Comparison of ENCODE assay signal across 20 cellular contexts in genomic region chr7:54166419-54166818, GRCh38.
"Had no signal": no experiment of that assay in that cellular context is flagged by ENCODE, and none has a peak within 500 bp of the region (broad histone marks: within the 10 kb centered on the region; RNA-seq: fewer than 3 reads in every experiment).

No MANE protein-coding gene starts in this region.

- H3K36me3 ChIP-seq: esophagus squamous epithelium, gastroesophageal sphincter, left ventricle myocardium inferior, lower lobe of right lung, right atrium auricular region, sigmoid colon, tibial nerve had no signal

- ATAC-seq: gastroesophageal sphincter; left cardiac atrium; lower lobe of right lung; natural killer cell; stimulated activated naive B cell treated with anti-CD40 and anti-IgM and Interleukin-4, amounts not matched to agents 10 μg/mL and 1 μg/mL and 100 μg/mL, for 72 hours; stimulated activated naive CD8-positive, alpha-beta T cell treated with anti-CD3 and anti-CD28 coated beads, Interleukin-15, amount 100 ng/mL, for 72 hours had no signal

- H3K9me3 ChIP-seq: esophagus squamous epithelium, gastroesophageal sphincter, left ventricle myocardium inferior, lower lobe of right lung, right atrium auricular region, testis, tibial nerve had no signal

- H3K4me3 ChIP-seq: esophagus squamous epithelium, gastroesophageal sphincter, left ventricle myocardium inferior, lower lobe of right lung, right atrium auricular region, sigmoid colon, skin epidermis, testis, tibial nerve had no signal

- H3K4me1 ChIP-seq: esophagus squamous epithelium, gastroesophageal sphincter, left ventricle myocardium inferior, lower lobe of right lung, right atrium auricular region, sigmoid colon, testis, tibial nerve had no signal

- H3K27ac ChIP-seq: esophagus squamous epithelium, gastroesophageal sphincter, left ventricle myocardium inferior, lower lobe of right lung, right atrium auricular region, sigmoid colon, skin epidermis, testis, tibial nerve had no signal

- H3K27me3 ChIP-seq: esophagus squamous epithelium, gastroesophageal sphincter, right atrium auricular region, sigmoid colon, testis, tibial nerve had no signal

- DNase-seq: dermis blood vessel endothelial cell; esophagus squamous epithelium; foreskin fibroblast; glutamatergic neuron; islet precursor cell; left cardiac atrium; left ventricle myocardium inferior; lower lobe of right lung; natural killer cell; posterior cingulate gyrus; sigmoid colon; stimulated activated CD4-positive, alpha-beta T cell treated with anti-CD3 and anti-CD28 coated beads, Interleukin-2, amount 100 ng/mL, for 24 hours; stimulated activated CD4-positive, alpha-beta T cell treated with anti-CD3 and anti-CD28 coated beads, Interleukin-4, amount 100 ng/mL, for 4 hours; stimulated activated naive B cell treated with anti-CD40 and anti-IgM and Interleukin-4, amounts not matched to agents 10 μg/mL and 1 μg/mL and 100 μg/mL, for 72 hours; stimulated activated naive CD8-positive, alpha-beta T cell treated with anti-CD3 and anti-CD28 coated beads, Interleukin-15, amount 100 ng/mL, for 72 hours; testis had no signal
